ENCODE assay signal across 10 cellular contexts in the genomic region with DNA sequence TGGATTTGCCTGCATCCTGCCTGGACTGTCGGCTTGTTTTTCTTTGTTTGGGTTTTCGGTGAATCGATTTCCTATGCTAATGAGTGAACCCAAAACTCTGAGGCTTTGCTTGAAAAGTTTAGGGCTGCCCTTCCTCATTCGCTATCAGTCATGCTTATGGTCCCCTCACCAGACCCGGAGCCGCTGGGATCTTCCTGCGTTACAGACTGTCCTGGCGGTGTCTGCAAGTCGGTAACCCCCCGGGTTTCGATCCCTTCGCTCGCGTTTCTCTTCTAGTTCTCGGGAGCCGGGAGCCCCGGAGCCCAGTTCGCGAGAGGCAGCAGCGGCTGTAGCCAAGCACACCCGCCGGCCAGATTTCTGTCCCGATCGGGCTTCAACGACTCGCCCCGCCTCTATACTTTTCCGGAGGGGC. TPM values are rescaled to one million over a fixed set of nuclear protein-coding genes. Genes with fewer than 3 reads are reported as not detected.
A peak's percentile ranks its signal among the peaks of the same experiment; 100 is the strongest.
DNase-seq lines count a peak whose midpoint lies in the region; ATAC-seq and TF ChIP-seq lines count a peak whose summit lies in the region.
"Had no signal": no experiment of that assay in that cellular context is flagged by ENCODE, and none has a peak within 500 bp of the region (broad histone marks: within the 10 kb centered on the region; RNA-seq: fewer than 3 reads in every experiment).

No MANE protein-coding gene starts in this region.

- intact Hi-C loops in esophagus muscularis mucosa (cut with DNase I), result no loop called here

- peaks cover 95% of the 10 kb centered on the region for H4K20me1 ChIP-seq in BLaER1

- ATAC-seq in HG03469 (IDR thresholded peaks at IDR 0.05; ENCODE audit: unreplicated experiment), result no peak
- ATAC-seq in HG03521 (IDR thresholded peaks at IDR 0.05; ENCODE audit: unreplicated experiment), result no peak

- H3K36me3 Mint-ChIP-seq in osteocyte (ENCODE audit: unreplicated experiment), result no peaks in the 10 kb centered on the region

- TF ChIP-seq CTCF in esophagus muscularis mucosa (IDR thresholded peaks at IDR 0.05), result no peak
- TF ChIP-seq CTCF in osteocyte (IDR thresholded peaks at IDR 0.05), result no peak

- H3K4me3 Mint-ChIP-seq in osteocyte (ENCODE audit: unreplicated experiment), result peak overlapping the region; percentile 77

- peaks cover 100% of the 10 kb centered on the region for H3K27me3 ChIP-seq in BLaER1
- peaks cover 27% of the 10 kb centered on the region for H3K27me3 ChIP-seq in MG63
- peaks cover 0 to 100% (median 86%) of the 10 kb centered on the region in 4 donors for H3K27me3 ChIP-seq in esophagus muscularis mucosa

- H3K9me3 ChIP-seq in BLaER1 (peaks cover 26% of the 10 kb centered on the region), MG63 (no peaks in the 10 kb centered on the region), esophagus muscularis mucosa (no peaks in the 10 kb centered on the region)

- TF ChIP-seq POLR2A in esophagus muscularis mucosa (IDR thresholded peaks at IDR 0.05; ENCODE audit: low read depth), result no peak

- no peaks in the 10 kb centered on the region for H3K36me3 ChIP-seq in BLaER1
- no peaks in the 10 kb centered on the region for H3K36me3 ChIP-seq in MG63
- H3K36me3 ChIP-seq in esophagus muscularis mucosa, result no peaks in the 10 kb centered on the region

- no peaks in the 10 kb centered on the region for H3K9me3 Mint-ChIP-seq in osteocyte (ENCODE audit: unreplicated experiment)

- peak; percentile 36 for DNase-seq in MG63
- DNase-seq in esophagus muscularis mucosa (ENCODE audit: extremely low spot score), result no peak
- no peak for DNase-seq in osteocyte (ENCODE audit: extremely low spot score, unreplicated experiment)
- DNase-seq in NCI-H774 (lab: John Stamatoyannopoulos, UW), result no peak
- no peak for DNase-seq in NCI-H446 (lab: John Stamatoyannopoulos, UW)
- DNase-seq: activated CD4-positive, alpha-beta T cell treated with anti-CD3 and anti-CD28 coated beads, Interleukin-2, amount 50 U/mL, for 4 hours; NCI-H82 had no signal

- H3K27ac ChIP-seq in BLaER1 (no peak overlapping the region), esophagus muscularis mucosa (replicated peaks in 1 of 4) (no peak overlapping the region)

- no peak overlapping the region for H3K9ac ChIP-seq in BLaER1

- H3K4me2 ChIP-seq in BLaER1, result peak overlapping the region; percentile 28; the same call in 1 of the 2 replicates

- peak overlapping the region; percentile 80 for H3K27ac Mint-ChIP-seq in osteocyte (ENCODE audit: unreplicated experiment)

- TF ChIP-seq EP300 in esophagus muscularis mucosa (IDR thresholded peaks at IDR 0.05), result no peak

- H3K27me3 Mint-ChIP-seq in osteocyte (ENCODE audit: unreplicated experiment), result peaks cover 77% of the 10 kb centered on the region

- H3K4me1 Mint-ChIP-seq in osteocyte (ENCODE audit: unreplicated experiment), result peaks cover 40% of the 10 kb centered on the region

- H3K4me3 ChIP-seq in BLaER1 (0 out of 2 replicates have a peak overlapping the region, but pooled peaks have one; percentile 28), MG63 (peak overlapping the region; percentile 45), esophagus muscularis mucosa (peak overlapping the region; percentile 46 to 54 (median 46))

- WGBS in esophagus muscularis mucosa, result 2% methylated on average over 28 of the region's 28 CpGs

- H3K4me1 ChIP-seq in BLaER1 (peaks cover 15% of the 10 kb centered on the region), esophagus muscularis mucosa (peaks cover 40 to 66% (median 58%) of the 10 kb centered on the region in 4 donors)

RNA-seq across cellular contexts. Expression of gene EMX2, which starts 2.2 kb away (rescaled TPM):
- 0.33 TPM in 1 of 2 replicates, not detected in the other for total RNA-seq in MG63 (2014; rRNA removed; shearing (Covaris generic); ENCODE audit: low replicate concordance)
- total RNA-seq in esophagus muscularis mucosa (under 1 TPM in 2 of 4 donors, not detected in 2; 0.52 to 0.71 TPM), osteocyte (3.0 TPM in 2 replicates)
